1 cellular context compared by ENCODE assay signal in the genomic region with DNA sequence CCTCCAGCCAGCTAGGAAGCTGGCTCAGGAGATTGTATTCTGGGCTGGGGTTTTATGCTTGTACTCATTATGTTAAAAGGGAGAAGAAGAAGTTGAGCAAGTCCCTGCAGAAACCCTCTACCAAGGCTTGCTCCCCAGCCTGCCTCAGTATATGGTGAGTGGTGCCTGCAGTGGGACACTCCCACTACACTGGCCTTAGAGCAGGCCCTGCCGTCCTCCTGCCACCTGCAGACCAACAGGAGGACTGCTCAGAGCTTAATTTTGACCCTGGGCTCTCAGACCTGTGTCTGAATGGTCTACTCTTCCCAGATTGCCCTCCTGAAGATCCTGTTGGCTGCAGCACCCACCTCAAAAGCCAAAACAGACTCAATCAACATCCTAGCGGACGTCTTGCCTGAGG.
TF ChIP-seq lines count a peak whose summit lies in the region.

No MANE protein-coding gene starts in this region.

TF ChIP-seq in WTC11, 78 proteins besides CTCF, POLR2A, EP300 and RAD21 (continued from another document):
- TF ChIP-seq AFF4 (CRISPR knock-in tag; IDR thresholded peaks at IDR 0.05; ENCODE audit: borderline replicate concordance) = no peak
- TF ChIP-seq GABPB1 (CRISPR knock-in tag; IDR thresholded peaks at IDR 0.05) = no peak
- TF ChIP-seq, protein P1, sequence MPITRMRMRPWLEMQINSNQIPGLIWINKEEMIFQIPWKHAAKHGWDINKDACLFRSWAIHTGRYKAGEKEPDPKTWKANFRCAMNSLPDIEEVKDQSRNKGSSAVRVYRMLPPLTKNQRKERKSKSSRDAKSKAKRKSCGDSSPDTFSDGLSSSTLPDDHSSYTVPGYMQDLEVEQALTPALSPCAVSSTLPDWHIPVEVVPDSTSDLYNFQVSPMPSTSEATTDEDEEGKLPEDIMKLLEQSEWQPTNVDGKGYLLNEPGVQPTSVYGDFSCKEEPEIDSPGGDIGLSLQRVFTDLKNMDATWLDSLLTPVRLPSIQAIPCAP (CRISPR knock-in tag; IDR thresholded peaks at IDR 0.05) = no peak
TF ChIP-seq in WTC11: peak in this region for 0.
